Comparison of ENCODE assay signal across 1 cellular context in the genomic region with DNA sequence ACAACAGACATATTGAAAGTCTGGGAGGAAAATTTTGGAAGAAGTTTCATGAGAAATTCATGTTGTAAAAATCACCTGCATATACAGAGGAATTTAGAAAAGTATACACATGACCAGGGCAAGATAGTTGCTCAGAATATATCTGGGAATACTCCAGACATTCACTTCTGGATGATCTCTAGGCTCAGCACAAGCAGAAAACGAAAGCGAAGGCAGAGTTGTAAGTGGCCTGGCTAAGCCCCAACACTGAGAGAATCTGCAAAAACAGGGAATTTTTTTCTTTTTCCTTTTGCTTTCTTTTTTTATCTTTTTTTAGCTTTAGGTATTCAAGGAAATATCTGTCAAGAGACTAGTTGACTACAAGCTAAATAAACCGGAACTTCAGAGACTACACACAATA.
TF ChIP-seq lines count a peak whose summit lies in the region.

No MANE protein-coding gene starts in this region.

TF ChIP-seq in A549, 52 proteins besides CTCF, POLR2A, EP300 and RAD21 (continued from another document):
- TF ChIP-seq PHF8 (IDR thresholded peaks at IDR 0.05; ENCODE audit: borderline replicate concordance, low read depth) (no peak), ZSCAN20 (CRISPR knock-in tag; IDR thresholded peaks at IDR 0.05) (no peak), RNF2 (IDR thresholded peaks at IDR 0.05; ENCODE audit: borderline replicate concordance, low read depth) (no peak)
- TF ChIP-seq, protein P1, sequence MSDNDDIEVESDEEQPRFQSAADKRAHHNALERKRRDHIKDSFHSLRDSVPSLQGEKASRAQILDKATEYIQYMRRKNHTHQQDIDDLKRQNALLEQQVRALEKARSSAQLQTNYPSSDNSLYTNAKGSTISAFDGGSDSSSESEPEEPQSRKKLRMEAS (IDR thresholded peaks at IDR 0.05): no peak
- TF ChIP-seq, protein P2, sequence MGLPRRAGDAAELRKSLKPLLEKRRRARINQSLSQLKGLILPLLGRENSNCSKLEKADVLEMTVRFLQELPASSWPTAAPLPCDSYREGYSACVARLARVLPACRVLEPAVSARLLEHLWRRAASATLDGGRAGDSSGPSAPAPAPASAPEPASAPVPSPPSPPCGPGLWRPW (IDR thresholded peaks at IDR 0.05): no peak
